Comparison of ENCODE assay signal across 10 cellular contexts in genomic region chrX:24168807-24169206, GRCh38. TPM values are rescaled to one million over a fixed set of nuclear protein-coding genes. Genes with fewer than 3 reads are reported as not detected.
DNase-seq lines count a peak whose midpoint lies in the region; ATAC-seq, FAIRE-seq and TF ChIP-seq lines count a peak whose summit lies in the region.
"Had no signal": no experiment of that assay in that cellular context is flagged by ENCODE, and none has a peak within 500 bp of the region (broad histone marks: within the 10 kb centered on the region; RNA-seq: fewer than 3 reads in every experiment).

No MANE protein-coding gene starts in this region.

- H3K27ac ChIP-seq in endodermal cell (ENCODE audit: low read depth, low read length): no peak overlapping the region
- no peak overlapping the region for H3K27ac ChIP-seq in pancreas

- DNase-seq in endodermal cell (no peak), HCEC 1CT (no peak), germinal center (ENCODE audit: low spot score) (no peak), amygdala (lab: John Stamatoyannopoulos, UW) (no peak), pancreas (no peak)
- DNase-seq: SW 1271 had no signal

- 93 to 99% methylated on average over 2 to 5 of the region's 5 CpGs for WGBS in endodermal cell (ENCODE audit: insufficient coverage in 1 of 2, insufficient read length in 1 of 2), 2 experiments
- 60 to 86% methylated on average over 5 of the region's 5 CpGs for WGBS in pancreas, 2 donors

- peaks cover 35% of the 10 kb centered on the region for H3K4me1 Mint-ChIP-seq in endodermal cell

- H3K9me3 Mint-ChIP-seq in endodermal cell: no peaks in the 10 kb centered on the region

- H3K9me3 ChIP-seq in endodermal cell (ENCODE audit: control insufficient read depth, low read length) (no peaks in the 10 kb centered on the region), pancreas (no peaks in the 10 kb centered on the region)

- H3K36me3 ChIP-seq in endodermal cell (ENCODE audit: control insufficient read depth, insufficient read depth, low read length): peaks cover 20% of the 10 kb centered on the region
- H3K36me3 ChIP-seq in pancreas: peaks cover 0 to 14% (median under 1%) of the 10 kb centered on the region in 3 donors

- H3K4me3 ChIP-seq in endodermal cell (ENCODE audit: low read length) (no peak overlapping the region), pancreas (no peak overlapping the region)

- H3K36me3 Mint-ChIP-seq in endodermal cell (ENCODE audit: low read depth): peaks cover 27% of the 10 kb centered on the region

- no peaks in the 10 kb centered on the region for H3K27me3 ChIP-seq in endodermal cell (ENCODE audit: control insufficient read depth, insufficient read depth, low read length, poor library complexity, severe bottlenecking)
- no peaks in the 10 kb centered on the region for H3K27me3 ChIP-seq in pancreas

- H3K9ac ChIP-seq in endodermal cell (ENCODE audit: extremely low read depth, low read length, poor library complexity, severe bottlenecking): no peak overlapping the region

- H3K27ac Mint-ChIP-seq in endodermal cell: peak overlapping the region; percentile 49

- no peak for FAIRE-seq in pancreas (lab: Jason Lieb, UNC)
- FAIRE-seq: islet of Langerhans had no signal

- H3K4me3 Mint-ChIP-seq in endodermal cell: no peak overlapping the region

- no peaks in the 10 kb centered on the region for H3K4me1 ChIP-seq in endodermal cell (ENCODE audit: control insufficient read depth, insufficient read depth, low read length)
- H3K4me1 ChIP-seq in pancreas: peaks cover 3 to 51% (median 38%) of the 10 kb centered on the region in 3 donors

- intact Hi-C loops in pancreas (cut with DNase I): no loop called here

- H3K27me3 Mint-ChIP-seq in endodermal cell (ENCODE audit: insufficient read depth): no peaks in the 10 kb centered on the region

- ATAC-seq in GM18508 (IDR thresholded peaks at IDR 0.05; ENCODE audit: insufficient read depth, unreplicated experiment) (peak; percentile 78), GM21526 (IDR thresholded peaks at IDR 0.05; ENCODE audit: low FRiP score, unreplicated experiment) (peak; percentile 67), HG03354 (IDR thresholded peaks at IDR 0.05; ENCODE audit: poor library complexity, severe bottlenecking, unreplicated experiment) (peak; percentile 73), pancreas (no peak)

- TF ChIP-seq CTCF in endodermal cell (conservative IDR thresholded peaks at IDR 0.05) (no peak), pancreas (IDR thresholded peaks at IDR 0.05) (no peak)

RNA-seq across cellular contexts. Expression of gene ZFX, which starts 19.3 kb away (rescaled TPM):
- total RNA-seq in endodermal cell: 10 to 100 TPM; 20.3 to 51.0 TPM
- polyA plus RNA-seq in endodermal cell (2013, experiment 1 of 2): 13.0 TPM
- polyA plus RNA-seq in endodermal cell (2013, experiment 2 of 2): 14.6 TPM
- total RNA-seq in pancreas: 10 to 100 TPM; 19.0 to 40.3 (median 26.4) TPM
- polyA plus RNA-seq in pancreas: 1 to 10 TPM; 4.4 to 8.8 TPM

Comparison
In these comparisons a context has a peak if more than half of its experiments do, and no peak if none do; other contexts are left out.
1. ATAC-seq: peak in GM18508 (single experiment), GM21526 (single experiment) and HG03354 (single experiment); none in pancreas (0 of 4).